9 cellular contexts compared by ENCODE assay signal in the genomic region with DNA sequence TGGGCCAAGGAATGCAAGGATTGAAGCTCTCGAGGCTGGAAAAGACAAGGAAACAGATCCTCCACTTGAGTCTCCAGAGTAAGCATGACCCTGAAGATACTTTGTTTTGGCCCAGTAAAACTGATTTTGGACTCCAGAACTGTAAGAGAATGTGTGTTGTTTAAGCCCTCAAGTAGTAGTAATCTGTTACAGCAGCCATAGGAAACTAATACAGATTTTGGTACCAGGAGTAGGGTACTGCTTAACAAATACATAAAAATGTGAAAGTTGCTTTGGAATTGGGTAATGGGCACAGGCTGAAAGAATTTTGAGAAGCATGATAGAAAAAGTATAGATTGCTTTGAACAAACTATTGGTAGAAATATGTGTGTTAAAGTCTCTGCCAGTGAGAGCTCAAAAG. TPM values are rescaled to one million over a fixed set of nuclear protein-coding genes. Genes with fewer than 3 reads are reported as not detected.
"Had no signal": no experiment of that assay in that cellular context is flagged by ENCODE, and none has a peak within 500 bp of the region (broad histone marks: within the 10 kb centered on the region; RNA-seq: fewer than 3 reads in every experiment).

No MANE protein-coding gene starts in this region.

- DNase-seq: GDM1, GF-D8 had no signal

- H3K4me3 ChIP-seq: GM12878 had no signal

- FAIRE-seq: G401.6, GM12878, GM12891, GM12892, GM18507, GM19239 had no signal

- ATAC-seq: GM12878 had no signal

RNA-seq across cellular contexts. Expression of gene FRAS1, which starts 17.4 kb away (rescaled TPM):
- total RNA-seq: G401 had no signal
